ENCODE assay signal across 33 cellular contexts in the genomic region with DNA sequence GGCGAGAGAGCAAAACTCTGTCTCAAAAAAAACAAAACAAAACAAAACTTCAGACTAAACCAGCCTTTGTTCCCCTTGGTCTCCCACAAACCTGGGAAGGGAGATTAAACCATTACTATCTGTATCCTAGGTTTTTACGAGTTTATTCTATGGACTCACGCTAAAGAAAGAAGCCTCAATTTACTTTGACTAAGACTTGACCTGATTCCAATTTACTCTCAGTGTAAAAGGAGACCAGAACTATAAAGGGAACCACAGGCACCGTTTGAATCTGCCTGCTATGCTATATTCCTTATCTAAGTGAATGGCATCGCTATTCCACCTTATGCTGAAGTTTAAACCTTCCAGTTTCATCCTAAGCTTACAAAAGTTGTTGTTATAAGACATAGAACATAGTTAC.
"Had no signal": no experiment of that assay in that cellular context is flagged by ENCODE, and none has a peak within 500 bp of the region (broad histone marks: within the 10 kb centered on the region; RNA-seq: fewer than 3 reads in every experiment).

No MANE protein-coding gene starts in this region.

- H3K36me3 ChIP-seq: MG63 had no signal

- H3K27me3 ChIP-seq: MG63 had no signal

- DNase-seq: Karpas-422, Kasumi-1, MG63, MM.1S, MV-4-11, NCI-H1092, NCI-H1092 treated with DMSO at 0.1 percent for 48 hours, NCI-H1105, NCI-H1105 treated with DMSO at 0.1 percent for 48 hours, NCI-H1417, NCI-H1417 treated with DMSO at 0.1 percent for 48 hours, NCI-H1436, NCI-H1436 treated with DMSO at 0.1 percent for 48 hours, NCI-H146, NCI-H1694, NCI-H1694 treated with DMSO at 0.1 percent for 48 hours, NCI-H187, NCI-H187 treated with DMSO at 0.1 percent for 48 hours, NCI-H1930, NCI-H2029, NCI-H2029 treated with DMSO at 0.1 percent for 48 hours, NCI-H2081, NCI-H2081 treated with DMSO at 0.1 percent for 48 hours, NCI-H2107, NCI-H2171, NCI-H2171 treated with DMSO at 0.1 percent for 48 hours, NCI-H2227 treated with DMSO at 0.1 percent for 48 hours, NCI-H226, NCI-H345, NCI-H446, NCI-H446 treated with DMSO at 0.1 percent for 48 hours, NCI-H510A, NCI-H510A treated with DMSO at 0.1 percent for 48 hours had no signal

- H3K9me3 ChIP-seq: MG63 had no signal

- H3K4me3 ChIP-seq: MG63 had no signal
